In genomic region chr4:22439947-22440346, GRCh38 we compare ENCODE assay signal across 26 cellular contexts.
"Had no signal": no experiment of that assay in that cellular context is flagged by ENCODE, and none has a peak within 500 bp of the region (broad histone marks: within the 10 kb centered on the region; RNA-seq: fewer than 3 reads in every experiment).

No MANE protein-coding gene starts in this region.

- DNase-seq: naive thymus-derived CD8-positive, alpha-beta T cell; nephron progenitor cell; nucleus accumbens; pancreas; psoas muscle; right cardiac atrium; spleen; stimulated activated CD4-positive, alpha-beta T cell treated with anti-CD3 and anti-CD28 coated beads, Interleukin-12 subunit alpha, Interleukin-12 subunit beta, amount 100 ng/mL, for 4 hours; stimulated activated CD4-positive, alpha-beta T cell treated with anti-CD3 and anti-CD28 coated beads, Interleukin-1b, Interleukin-23, amount 100 ng/mL, for 48 hours; stimulated activated CD4-positive, alpha-beta T cell treated with anti-CD3 and anti-CD28 coated beads, Interleukin-4, amount 100 ng/mL, for 1 hour; stimulated activated CD4-positive, alpha-beta T cell treated with anti-CD3 and anti-CD28 coated beads, Interleukin-4, amount 100 ng/mL, for 4 hours; stimulated activated CD8-positive, alpha-beta memory T cell treated with anti-CD3 and anti-CD28 coated beads, Interleukin-4, amount 100 ng/mL, for 48 hours; stimulated activated naive CD4-positive, alpha-beta T cell; stimulated activated naive CD8-positive, alpha-beta T cell treated with anti-CD3 and anti-CD28 coated beads, Interleukin-15, amount 100 ng/mL, for 72 hours; stimulated activated naive CD8-positive, alpha-beta T cell treated with anti-CD3 and anti-CD28 coated beads, Interleukin-15, Interleukin-2, amounts not matched to agents 100 U/mL and 50 U/mL, for 24 hours; substantia nigra; testis; tibial artery; transverse colon; upper lobe of right lung; uterus had no signal

- H3K27me3 Mint-ChIP-seq: naive thymus-derived CD8-positive, alpha-beta T cell; natural killer cell treated with Interleukin-12 subunit alpha and Interleukin-12 subunit beta and Interleukin-15 and Interleukin-18, amount 100 ng/mL, for 72 hours; stimulated activated memory B cell treated with anti-CD40 and anti-IgM and Interleukin-4, amounts not matched to agents 10 μg/mL and 1 μg/mL and 100 μg/mL, for 72 hours; stimulated activated naive CD8-positive, alpha-beta T cell treated with anti-CD3 and anti-CD28 coated beads, Interleukin-15, amount 100 ng/mL, for 72 hours; type B pancreatic cell had no signal

- H3K36me3 Mint-ChIP-seq: stimulated activated memory B cell treated with anti-CD40 and anti-IgM and Interleukin-4, amounts not matched to agents 10 μg/mL and 1 μg/mL and 100 μg/mL, for 72 hours had no signal

- H3K27ac Mint-ChIP-seq: naive thymus-derived CD8-positive, alpha-beta T cell; nephron progenitor cell; stimulated activated memory B cell treated with anti-CD40 and anti-IgM and Interleukin-4, amounts not matched to agents 10 μg/mL and 1 μg/mL and 100 μg/mL, for 72 hours; stimulated activated naive CD8-positive, alpha-beta T cell treated with anti-CD3 and anti-CD28 coated beads, Interleukin-15, amount 100 ng/mL, for 72 hours; type B pancreatic cell had no signal

- H3K4me1 Mint-ChIP-seq: stimulated activated memory B cell treated with anti-CD40 and anti-IgM and Interleukin-4, amounts not matched to agents 10 μg/mL and 1 μg/mL and 100 μg/mL, for 72 hours had no signal

- ATAC-seq: naive thymus-derived CD8-positive, alpha-beta T cell; natural killer cell treated with Interleukin-12 subunit alpha and Interleukin-12 subunit beta and Interleukin-15 and Interleukin-18, amount 100 ng/mL, for 72 hours; pancreas; psoas muscle; right cardiac atrium; sciatic nerve; stimulated activated memory B cell treated with anti-CD40 and anti-IgM and Interleukin-4, amounts not matched to agents 10 μg/mL and 1 μg/mL and 100 μg/mL, for 72 hours; stimulated activated naive CD8-positive, alpha-beta T cell treated with anti-CD3 and anti-CD28 coated beads, Interleukin-15, amount 100 ng/mL, for 72 hours; stimulated activated naive CD8-positive, alpha-beta T cell treated with anti-CD3 and anti-CD28 coated beads, Interleukin-15, Interleukin-2, amounts not matched to agents 100 U/mL and 50 U/mL, for 24 hours; upper lobe of right lung had no signal

- H3K4me3 Mint-ChIP-seq: naive thymus-derived CD8-positive, alpha-beta T cell; natural killer cell treated with Interleukin-12 subunit alpha and Interleukin-12 subunit beta and Interleukin-15 and Interleukin-18, amount 100 ng/mL, for 72 hours; nephron progenitor cell; neural crest cell; stimulated activated memory B cell treated with anti-CD40 and anti-IgM and Interleukin-4, amounts not matched to agents 10 μg/mL and 1 μg/mL and 100 μg/mL, for 72 hours; stimulated activated naive CD8-positive, alpha-beta T cell treated with anti-CD3 and anti-CD28 coated beads, Interleukin-15, amount 100 ng/mL, for 72 hours; type B pancreatic cell had no signal

- H3K9me3 Mint-ChIP-seq: naive thymus-derived CD8-positive, alpha-beta T cell; natural killer cell treated with Interleukin-12 subunit alpha and Interleukin-12 subunit beta and Interleukin-15 and Interleukin-18, amount 100 ng/mL, for 72 hours; nephron progenitor cell; neural crest cell; stimulated activated memory B cell treated with anti-CD40 and anti-IgM and Interleukin-4, amounts not matched to agents 10 μg/mL and 1 μg/mL and 100 μg/mL, for 72 hours; stimulated activated naive CD8-positive, alpha-beta T cell treated with anti-CD3 and anti-CD28 coated beads, Interleukin-15, amount 100 ng/mL, for 72 hours; type B pancreatic cell had no signal
